In the genomic region with DNA sequence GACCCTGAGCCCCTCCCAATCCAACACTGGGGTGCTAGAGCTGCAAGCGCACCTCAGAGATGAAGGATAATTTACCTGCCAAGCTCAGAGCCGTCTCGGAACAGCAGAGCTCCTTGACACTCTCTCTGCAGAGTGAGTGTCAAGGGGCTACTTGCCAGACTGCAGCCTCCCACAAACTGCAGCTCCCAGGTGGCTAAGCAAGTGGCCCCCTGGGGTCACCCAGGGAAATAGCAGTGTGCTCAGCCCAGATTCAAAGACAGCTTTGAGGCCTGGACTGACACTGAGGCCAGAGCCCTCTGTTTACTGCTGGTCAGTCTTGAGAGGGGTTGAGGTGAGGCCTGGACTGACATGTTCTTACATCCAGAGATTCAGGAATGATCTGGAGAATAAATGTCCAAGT, we compare ENCODE assay signal across 8 cellular contexts. TPM values are rescaled to one million over a fixed set of nuclear protein-coding genes. Genes with fewer than 3 reads are reported as not detected.
"Had no signal": no experiment of that assay in that cellular context is flagged by ENCODE, and none has a peak within 500 bp of the region (broad histone marks: within the 10 kb centered on the region; RNA-seq: fewer than 3 reads in every experiment).

No MANE protein-coding gene starts in this region.

- H3K27ac Mint-ChIP-seq: HFFc6 had no signal

- ATAC-seq: HCT116 had no signal

- DNase-seq: GOT3, H7, HFFc6, IMR-90 had no signal

- H3K9me3 Mint-ChIP-seq: HFFc6 had no signal

- H3K27ac ChIP-seq: HL-60 had no signal

- H3K9me3 ChIP-seq: HAP-1 had no signal

- H3K4me3 ChIP-seq: HAP-1 had no signal

- H3K36me3 ChIP-seq: HAP-1 had no signal

- H3K4me1 ChIP-seq: HAP-1 had no signal

- H3K4me3 Mint-ChIP-seq: HFFc6 had no signal

RNA-seq across cellular contexts. Expression of gene GJA1, which starts 46.0 kb away (rescaled TPM):
- total RNA-seq: HT1080 had no signal
